ENCODE assay signal across 8 cellular contexts in the genomic region with DNA sequence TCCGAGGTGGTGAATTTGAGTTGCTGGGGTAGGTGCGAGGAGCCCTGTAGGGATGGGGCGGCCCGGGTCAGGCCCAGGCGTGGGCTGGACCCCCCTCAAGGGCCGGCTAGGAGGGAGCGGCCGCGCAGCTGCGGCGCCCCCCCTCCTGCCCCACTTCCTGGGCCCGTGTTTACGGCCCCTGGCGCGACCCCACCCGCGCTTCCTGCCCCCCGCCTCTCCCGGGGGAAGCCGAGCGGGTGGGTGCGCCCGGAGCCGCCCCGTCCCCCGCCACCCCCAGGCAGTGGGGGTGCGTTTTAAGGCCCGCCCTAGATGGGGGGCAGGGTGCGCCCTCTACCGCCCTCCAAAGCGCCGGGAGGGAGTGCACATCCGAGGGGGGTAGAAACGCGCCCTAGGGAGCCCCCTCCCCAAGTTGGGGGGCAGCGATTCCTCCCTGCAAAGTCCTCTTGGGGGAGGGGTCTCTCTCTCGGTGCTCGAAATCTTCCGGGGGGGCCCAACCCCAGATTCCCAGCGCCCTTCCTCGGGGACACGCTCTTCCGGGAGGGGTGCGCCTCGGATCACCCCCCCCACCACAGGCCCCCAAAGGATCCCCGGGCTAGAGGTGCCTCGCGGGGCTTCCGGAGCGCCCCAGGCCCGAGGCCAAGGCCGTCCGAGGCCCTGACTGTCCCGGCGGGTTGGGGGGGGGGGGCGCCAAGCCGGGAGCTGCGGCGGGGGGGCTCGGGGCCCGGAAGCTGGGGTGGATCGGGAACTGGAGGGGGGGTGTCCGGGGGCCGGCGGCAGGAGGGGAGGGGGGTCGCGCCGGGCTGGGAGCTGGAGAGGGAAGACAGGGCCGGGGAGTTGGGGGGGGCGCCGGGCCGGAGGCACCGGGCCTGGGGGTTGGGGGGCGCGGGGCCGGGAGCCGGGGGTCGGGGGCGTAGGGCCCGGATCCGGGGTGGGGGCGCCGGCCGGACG. TPM values are rescaled to one million over a fixed set of nuclear protein-coding genes. Genes with fewer than 3 reads are reported as not detected.
DNase-seq lines count a peak whose midpoint lies in the region; ATAC-seq, FAIRE-seq and TF ChIP-seq lines count a peak whose summit lies in the region.

No MANE protein-coding gene starts in this region.

- intact Hi-C loops in K562 (cut with micrococcal nuclease), result no loop called here

- peak overlapping the region; percentile 70; the same call in 1 of the 2 replicates for H2AFZ ChIP-seq in K562 (ENCODE audit: low read depth, low read length)

- TF ChIP-seq EP300 in K562 (IDR thresholded peaks at IDR 0.05; ENCODE audit: low read length), result no peak

- TF ChIP-seq CTCF in K562 (IDR thresholded peaks at IDR 0.05 in 2 of 3, conservative IDR thresholded peaks at IDR 0.05 in 1 of 3; ENCODE audit: insufficient read depth in 2 of 3, low read depth in 1 of 3, low read length in 3 of 3), result peak; percentile 40 to 56 (median 51); a peak in 5 of 6 replicates

- peak; percentile 21 for DNase-seq in NCI-H2171 (lab: John Stamatoyannopoulos, UW)
- DNase-seq in NCI-H2171 treated with DMSO at 0.1 percent for 48 hours (lab: John Stamatoyannopoulos, UW), result no peak
- peak; percentile 52 for DNase-seq in T-helper 2 cell treated with Interferon-gamma antibody and Interleukin-4, amounts not matched to agents 5 μg/mL and 100 μg/mL, for 36 hours (ENCODE audit: low spot score)
- peak; percentile 79 to 85 (median 85) for DNase-seq in K562 (ENCODE audit: extremely low read depth in 1 of 4, low spot score in 3 of 4)
- DNase-seq in iPS-NIHi11 (ENCODE audit: low spot score), result peak; percentile 69
- DNase-seq in stimulated activated CD4-positive, alpha-beta T cell treated with anti-CD3 and anti-CD28 coated beads, Interleukin-15, amount 100 ng/mL, for 1 hour (ENCODE audit: low read depth in 1 of 2, low spot score in 1 of 2), result peak; percentile 42 to 64

- H3K9me3 Mint-ChIP-seq in T-helper 2 cell treated with Interferon-gamma antibody and Interleukin-4, amounts not matched to agents 5 μg/mL and 100 μg/mL, for 36 hours, result no peaks in the 10 kb centered on the region

- H3K27me3 ChIP-seq in K562 (ENCODE audit: control insufficient read depth in 2 of 2, insufficient read depth in 2 of 2, low read length in 2 of 2), result no peaks in the 10 kb centered on the region

- H3K4me3 ChIP-seq in K562, result peak overlapping the region; percentile 85

- no TSS peak for BruUV-seq in K562 (replicated peaks; lab: Mats Ljungman, UMichigan)

- peaks cover 38% of the 10 kb centered on the region for H3K36me3 Mint-ChIP-seq in T-helper 2 cell treated with Interferon-gamma antibody and Interleukin-4, amounts not matched to agents 5 μg/mL and 100 μg/mL, for 36 hours (ENCODE audit: low read depth)

- no peaks in the 10 kb centered on the region for H3K9me1 ChIP-seq in K562 (ENCODE audit: control insufficient read depth, insufficient read depth, low read length)

- H3K9ac ChIP-seq in K562 (ENCODE audit: insufficient read depth in 1 of 2, low read depth in 2 of 2, low read length in 2 of 2), result peak overlapping the region; percentile 86 to 95

- peaks cover 42% of the 10 kb centered on the region for H3K79me2 ChIP-seq in K562 (ENCODE audit: control insufficient read depth, insufficient read depth, low read length)

- H4K20me1 ChIP-seq in K562 (replicated peaks; ENCODE audit: control insufficient read depth, insufficient read depth, low read length), result no peaks in the 10 kb centered on the region

- H3K4me2 ChIP-seq in K562 (ENCODE audit: insufficient read depth, low read length), result peak overlapping the region; percentile 90

- POLR2A ChIA-PET in K562 (lab: Yijun Ruan, JAX), result interaction anchor here (0.6 to 1.0 kb wide), 3 partner anchors 111 to 273 kb away, joined by 3 to 4 read pairs (median 4); no protein-coding TSS in a partner anchor

- FAIRE-seq in K562 (lab: Jason Lieb, UNC), result no peak

- H3K27ac ChIP-seq in K562 (ENCODE audit: extremely low read depth, low read depth, low read length), result peak overlapping the region; percentile 92

- H3K4me1 ChIP-seq in K562 (replicated peaks in 1 of 2; ENCODE audit: control insufficient read depth in 2 of 2, insufficient read depth in 2 of 2, low read length in 2 of 2), result peaks cover 32 to 49% of the 10 kb centered on the region in 2 experiments

- H3K36me3 ChIP-seq in K562 (ENCODE audit: control insufficient read depth, insufficient read depth, low read length), result peaks cover 45% of the 10 kb centered on the region

- CTCF ChIA-PET in K562 (lab: Yijun Ruan, JAX; ENCODE audit: low intra/inter-chr PET ratio), result interaction anchor here (1.7 kb wide), 1 partner anchor 110 kb away, joined by 6 read pairs; no protein-coding TSS in a partner anchor

- H3K4me1 Mint-ChIP-seq in T-helper 2 cell treated with Interferon-gamma antibody and Interleukin-4, amounts not matched to agents 5 μg/mL and 100 μg/mL, for 36 hours (ENCODE audit: low read depth), result peaks cover 22% of the 10 kb centered on the region

- in situ Hi-C loops in K562 (cut with MboI), result no loop called here

- peak overlapping the region; percentile 95 for H3K4me3 Mint-ChIP-seq in T-helper 2 cell treated with Interferon-gamma antibody and Interleukin-4, amounts not matched to agents 5 μg/mL and 100 μg/mL, for 36 hours

- no peaks in the 10 kb centered on the region for H3K27me3 Mint-ChIP-seq in T-helper 2 cell treated with Interferon-gamma antibody and Interleukin-4, amounts not matched to agents 5 μg/mL and 100 μg/mL, for 36 hours (ENCODE audit: low read depth)

- peak overlapping the region; percentile 91 for H3K27ac Mint-ChIP-seq in T-helper 2 cell treated with Interferon-gamma antibody and Interleukin-4, amounts not matched to agents 5 μg/mL and 100 μg/mL, for 36 hours

- ATAC-seq in K562, result peak; percentile 87
- ATAC-seq in HG03354 (IDR thresholded peaks at IDR 0.05; ENCODE audit: poor library complexity, severe bottlenecking, unreplicated experiment), result no peak
- no peak for ATAC-seq in GM18858 (IDR thresholded peaks at IDR 0.05; ENCODE audit: unreplicated experiment)

- TF ChIP-seq POLR2A in K562 (conservative IDR thresholded peaks at IDR 0.05), result peak; percentile 64

- H3K9me3 ChIP-seq in K562 (replicated peaks; ENCODE audit: control insufficient read depth, insufficient read depth, low read depth, low read length), result no peaks in the 10 kb centered on the region

- TF ChIP-seq RAD21 in K562 (CRISPR knock-in tag; conservative IDR thresholded peaks at IDR 0.05 in 1 of 2, IDR thresholded peaks at IDR 0.05 in 1 of 2), result peak; percentile 31 to 32; a peak in 2 of 4 replicates

- WGBS in K562 (ENCODE audit: insufficient coverage, low coverage, missing lambda C conversion rate), result 2% methylated on average over 11 of the region's 85 CpGs

RNA-seq across cellular contexts. Expression of a gene that starts 0.8 kb away (rescaled TPM):
- 147 and 335 TPM in 2 replicates for total RNA-seq in K562 (2011; cell fraction: chromatin; rRNA removed; ENCODE audit: low replicate concordance)
- total RNA-seq in K562 (2011; cell fraction: nucleolus; rRNA removed), result 259 and 282 TPM in 2 replicates
- 209 and 242 TPM in 2 replicates for total RNA-seq in K562 (2011; cell fraction: nucleoplasm; rRNA removed)
- total RNA-seq in K562 (2014; rRNA removed) (264 and 355 TPM in 2 replicates), K562 (2014; rRNA removed; fragmentation: Illumina TruSeq; extraction: Trizol) (75.8 and 89.1 TPM in 2 replicates), K562 (2015; rRNA removed; fragmentation: Illumina TruSeq; extraction: Trizol) (172 and 178 TPM in 2 replicates), K562 (2021) (347 and 360 TPM in 2 replicates)
- polyA plus RNA-seq in K562 (2011; rRNA removed) (280 and 366 TPM in 2 replicates), K562 (2014; fragmentation: Illumina TruSeq; extraction: Trizol) (235 and 381 TPM in 2 replicates), K562 (2014; fragmentation: Nextera tagmentation; extraction: Ambion mirVana) (1 to 10 TPM; 2.0 to 6.2 TPM), K562 (2014; rRNA removed) (316 and 334 TPM in 2 replicates)
- polyA plus RNA-seq in K562 (2011; cell fraction: cytosol; rRNA removed), result 357 and 770 TPM in 2 replicates
- 343 and 561 TPM in 2 replicates for polyA plus RNA-seq in K562 (2011; cell fraction: nucleus; rRNA removed)
- 396 and 430 TPM in 2 replicates for polyA plus RNA-seq in K562 (2012)
- polyA minus RNA-seq in K562 (2011; rRNA and poly(A)+ RNA removed), result 222 and 305 TPM in 2 replicates
- polyA minus RNA-seq in K562 (2011; cell fraction: cytosol; rRNA and poly(A)+ RNA removed), result 290 and 401 TPM in 2 replicates
- polyA minus RNA-seq in K562 (2011; cell fraction: nucleus; rRNA and poly(A)+ RNA removed), result 64.5 and 71.5 TPM in 2 replicates

RNA-seq across cellular contexts. Expression of a gene that starts 32.4 kb away (rescaled TPM):
- total RNA-seq in K562 (2011; cell fraction: chromatin; rRNA removed; ENCODE audit: low replicate concordance), result 30.9 and 72.5 TPM in 2 replicates
- total RNA-seq in K562 (2011; cell fraction: nucleolus; rRNA removed), result 30.0 and 48.0 TPM in 2 replicates
- total RNA-seq in K562 (2011; cell fraction: nucleoplasm; rRNA removed), result 19.1 and 21.2 TPM in 2 replicates
- 5.5 and 6.4 TPM in 2 replicates for total RNA-seq in K562 (2014; rRNA removed)
- 2.4 and 2.7 TPM in 2 replicates for total RNA-seq in K562 (2014; rRNA removed; fragmentation: Illumina TruSeq; extraction: Trizol)
- 4.4 and 4.5 TPM in 2 replicates for total RNA-seq in K562 (2015; rRNA removed; fragmentation: Illumina TruSeq; extraction: Trizol)
- 13.1 and 15.2 TPM in 2 replicates for total RNA-seq in K562 (2021)
- 10.7 and 12.0 TPM in 2 replicates for polyA plus RNA-seq in K562 (2011; rRNA removed)
- 6.0 and 17.7 TPM in 2 replicates for polyA plus RNA-seq in K562 (2011; cell fraction: cytosol; rRNA removed)
- polyA plus RNA-seq in K562 (2011; cell fraction: nucleus; rRNA removed), result 34.3 and 67.6 TPM in 2 replicates
- polyA plus RNA-seq in K562 (2012), result 25.8 and 36.0 TPM in 2 replicates
- polyA plus RNA-seq in K562 (2014; fragmentation: Illumina TruSeq; extraction: Trizol), result 6.2 and 8.8 TPM in 2 replicates
- under 1 TPM; 0.35 to 0.53 TPM for polyA plus RNA-seq in K562 (2014; fragmentation: Nextera tagmentation; extraction: Ambion mirVana)
- polyA plus RNA-seq in K562 (2014; rRNA removed), result 10.5 and 10.6 TPM in 2 replicates
- 2.9 and 8.1 TPM in 2 replicates for polyA minus RNA-seq in K562 (2011; rRNA and poly(A)+ RNA removed)
- polyA minus RNA-seq in K562 (2011; cell fraction: cytosol; rRNA and poly(A)+ RNA removed), result 10.4 and 11.6 TPM in 2 replicates
- polyA minus RNA-seq in K562 (2011; cell fraction: nucleus; rRNA and poly(A)+ RNA removed), result 6.6 and 9.0 TPM in 2 replicates

RNA-seq across cellular contexts. Expression of a gene that starts 32.7 kb away (rescaled TPM):
- 18.8 and 42.3 TPM in 2 replicates for total RNA-seq in K562 (2011; cell fraction: chromatin; rRNA removed; ENCODE audit: low replicate concordance)
- 20.7 and 22.8 TPM in 2 replicates for total RNA-seq in K562 (2011; cell fraction: nucleolus; rRNA removed)
- total RNA-seq in K562 (2011; cell fraction: nucleoplasm; rRNA removed), result 12.6 and 17.6 TPM in 2 replicates
- 14.5 and 19.3 TPM in 2 replicates for total RNA-seq in K562 (2014; rRNA removed)
- total RNA-seq in K562 (2014; rRNA removed; fragmentation: Illumina TruSeq; extraction: Trizol), result 7.0 and 12.7 TPM in 2 replicates
- 13.4 and 16.5 TPM in 2 replicates for total RNA-seq in K562 (2015; rRNA removed; fragmentation: Illumina TruSeq; extraction: Trizol)
- 24.3 and 24.8 TPM in 2 replicates for total RNA-seq in K562 (2021)
- 3.6 and 9.7 TPM in 2 replicates for polyA plus RNA-seq in K562 (2011; rRNA removed)
- polyA plus RNA-seq in K562 (2011; cell fraction: cytosol; rRNA removed), result 11.1 and 14.7 TPM in 2 replicates
- polyA plus RNA-seq in K562 (2011; cell fraction: nucleus; rRNA removed), result 18.1 and 22.6 TPM in 2 replicates
- 22.6 and 23.5 TPM in 2 replicates for polyA plus RNA-seq in K562 (2012)
- polyA plus RNA-seq in K562 (2014; fragmentation: Illumina TruSeq; extraction: Trizol), result 23.5 and 24.5 TPM in 2 replicates
- polyA plus RNA-seq in K562 (2014; fragmentation: Nextera tagmentation; extraction: Ambion mirVana), result under 1 TPM; 0.18 to 0.21 TPM
- 16.6 and 18.2 TPM in 2 replicates for polyA plus RNA-seq in K562 (2014; rRNA removed)
- polyA minus RNA-seq in K562 (2011; rRNA and poly(A)+ RNA removed), result 1.6 and 10.8 TPM in 2 replicates
- 10.8 and 11.5 TPM in 2 replicates for polyA minus RNA-seq in K562 (2011; cell fraction: cytosol; rRNA and poly(A)+ RNA removed)
- polyA minus RNA-seq in K562 (2011; cell fraction: nucleus; rRNA and poly(A)+ RNA removed), result 4.6 and 5.7 TPM in 2 replicates
